ENCODE assay signal across 8 cellular contexts in genomic region chr6:10412948-10413849, GRCh38. TPM values are rescaled to one million over a fixed set of nuclear protein-coding genes. Genes with fewer than 3 reads are reported as not detected.
DNase-seq lines count a peak whose midpoint lies in the region; ATAC-seq and TF ChIP-seq lines count a peak whose summit lies in the region.

No MANE protein-coding gene starts in this region.

- peak overlapping the region; percentile 58 for H3K4me3 ChIP-seq in RWPE2 (ENCODE audit: severe bottlenecking)
- peak overlapping the region; percentile 66 for H3K4me3 ChIP-seq in skeletal muscle cell (ENCODE audit: low read depth, low read length)

- peaks cover 49% of the 10 kb centered on the region for H3K36me3 ChIP-seq in RWPE2 (ENCODE audit: low read depth)

- peaks cover 10% of the 10 kb centered on the region for H3K4me1 ChIP-seq in RWPE2 (ENCODE audit: insufficient read depth, poor library complexity, severe bottlenecking)

- peak; percentile 56 for DNase-seq in NCI-H146 (lab: John Stamatoyannopoulos, UW)
- no peak for DNase-seq in NCI-H146 treated with DMSO at 0.1 percent for 48 hours (lab: John Stamatoyannopoulos, UW; ENCODE audit: unreplicated experiment)
- peak; percentile 89 for DNase-seq in RWPE2 (ENCODE audit: low spot score)
- DNase-seq in glomerular visceral epithelial cell (ENCODE audit: extremely low spot score): peak; percentile 41
- DNase-seq in skeletal muscle cell (ENCODE audit: low read depth): no peak
- DNase-seq in NCI-H82 (lab: John Stamatoyannopoulos, UW): no peak
- DNase-seq in mesenteric fat pad (ENCODE audit: low spot score): no peak

- H3K27me3 ChIP-seq in RWPE2 (ENCODE audit: insufficient read depth, poor library complexity, severe bottlenecking): no peaks in the 10 kb centered on the region

- H3K27ac ChIP-seq in RWPE2 (ENCODE audit: poor library complexity, severe bottlenecking): peak overlapping the region; percentile 91

- ATAC-seq in HG02884 (IDR thresholded peaks at IDR 0.05; ENCODE audit: unreplicated experiment) (peak; percentile 4), RWPE2 (ENCODE audit: low read depth) (peak; percentile 26)

- TF ChIP-seq CTCF in RWPE2 (IDR thresholded peaks at IDR 0.05; ENCODE audit: poor library complexity, severe bottlenecking): no peak

- H3K9me3 ChIP-seq in RWPE2 (ENCODE audit: severe bottlenecking): no peaks in the 10 kb centered on the region

RNA-seq across cellular contexts. Expression of gene TFAP2A, which starts 1.7 kb away (rescaled TPM):
- total RNA-seq in mesenteric fat pad: 1.9 TPM

Comparison
In these comparisons a context has a peak if more than half of its experiments do, and no peak if none do; other contexts are left out.
1. DNase-seq: peak in NCI-H146 (single experiment), RWPE2 (single experiment) and glomerular visceral epithelial cell (single experiment); none in NCI-H146 treated with DMSO at 0.1 percent for 48 hours (single experiment), skeletal muscle cell (single experiment), NCI-H82 (single experiment) and mesenteric fat pad (single experiment).